In genomic region chr2:155703048-155703447, GRCh38 we compare ENCODE assay signal across 8 cellular contexts.
"Had no signal": no experiment of that assay in that cellular context is flagged by ENCODE, and none has a peak within 500 bp of the region (broad histone marks: within the 10 kb centered on the region; RNA-seq: fewer than 3 reads in every experiment).

No MANE protein-coding gene starts in this region.

- H3K4me2 ChIP-seq: GM23338 had no signal

- H3K9me3 ChIP-seq: HAP-1 had no signal

- H3K36me3 ChIP-seq: HAP-1 had no signal

- H3K9me3 Mint-ChIP-seq: GM23338, H9 had no signal

- H3K27ac ChIP-seq: GM23248 had no signal

- H3K4me3 Mint-ChIP-seq: GM23338, H9, HFFc6 had no signal

- H2AFZ ChIP-seq: GM23248 had no signal

- DNase-seq: GM23248, GOT3, H7, H9, HCEC 1CT, HFFc6 had no signal

- H3K4me1 Mint-ChIP-seq: GM23338, H9 had no signal

- H3K4me3 ChIP-seq: GM23248, GM23338, HAP-1 had no signal

- H3K9ac ChIP-seq: GM23248 had no signal

- H3K27ac Mint-ChIP-seq: H9, HFFc6 had no signal
